9 cellular contexts compared by ENCODE assay signal in genomic region chr4:3009422-3009821, GRCh38. TPM values are rescaled to one million over a fixed set of nuclear protein-coding genes. Genes with fewer than 3 reads are reported as not detected.
A peak's percentile ranks its signal among the peaks of the same experiment; 100 is the strongest.
DNase-seq lines count a peak whose midpoint lies in the region; ATAC-seq and TF ChIP-seq lines count a peak whose summit lies in the region.
"Had no signal": no experiment of that assay in that cellular context is flagged by ENCODE, and none has a peak within 500 bp of the region (broad histone marks: within the 10 kb centered on the region; RNA-seq: fewer than 3 reads in every experiment).

No MANE protein-coding gene starts in this region.

- peaks cover 4% of the 10 kb centered on the region for H3K27me3 Mint-ChIP-seq in CD4-positive, alpha-beta T cell
- H3K27me3 Mint-ChIP-seq in WTC11 (ENCODE audit: low read depth) (no peaks in the 10 kb centered on the region), immature natural killer cell (ENCODE audit: low read depth in 3 of 3) (peaks cover 0 to 8% (median 2%) of the 10 kb centered on the region in 3 donors)

- no peaks in the 10 kb centered on the region for H3K9me3 ChIP-seq in CD4-positive, alpha-beta T cell (ENCODE audit: control insufficient read depth, low read length)
- H3K9me3 ChIP-seq in colonic mucosa = no peaks in the 10 kb centered on the region

- no peaks in the 10 kb centered on the region for H3K4me1 ChIP-seq in colonic mucosa

- intact Hi-C loops in CD4-positive, alpha-beta T cell (cut with DNase I, micrococcal nuclease) = no loop called here
- intact Hi-C loops in colonic mucosa (cut with DNase I) = no loop called here

- no peak overlapping the region for H3K4me3 Mint-ChIP-seq in CD4-positive, alpha-beta T cell
- H3K4me3 Mint-ChIP-seq in WTC11 (no peak overlapping the region), immature natural killer cell (no peak overlapping the region)

- peak; percentile 44 for ATAC-seq in CD4-positive, alpha-beta T cell (ENCODE audit: poor library complexity)
- peak; percentile 91 for ATAC-seq in WTC11

- TF ChIP-seq CTCF in CD4-positive, alpha-beta T cell (IDR thresholded peaks at IDR 0.05) = no peak
- no peak for TF ChIP-seq CTCF in WTC11 (IDR thresholded peaks at IDR 0.05)
- TF ChIP-seq CTCF in colonic mucosa (IDR thresholded peaks at IDR 0.05) = no peak

- H3K9ac ChIP-seq in colonic mucosa (ENCODE audit: low read depth in 2 of 2, low read length in 2 of 2) = no peak overlapping the region

- no peaks in the 10 kb centered on the region for H3K36me3 Mint-ChIP-seq in CD4-positive, alpha-beta T cell (ENCODE audit: low read depth)
- H3K36me3 Mint-ChIP-seq in WTC11 (no peaks in the 10 kb centered on the region), immature natural killer cell (peaks cover 0 to 3% (median 0%) of the 10 kb centered on the region in 3 donors)

- H3K27ac Mint-ChIP-seq in CD4-positive, alpha-beta T cell = no peak overlapping the region
- no peak overlapping the region for H3K27ac Mint-ChIP-seq in WTC11
- H3K27ac Mint-ChIP-seq in immature natural killer cell = no peak overlapping the region

- no peak for DNase-seq in CD4-positive, alpha-beta T cell
- DNase-seq in HCEC 1CT (peak; percentile 4), WTC11 (ENCODE audit: low spot score) (peak; percentile 28), iris pigment epithelial cell (ENCODE audit: low read depth) (peak; percentile 19), activated gamma-delta T cell treated with Interleukin-2 at 50 U/mL for 16 hours (no peak), immature natural killer cell (no peak), colonic mucosa (no peak), germinal center (ENCODE audit: low spot score) (no peak)
- DNase-seq: activated T-cell treated with anti-CD3 and anti-CD28 coated beads for 4 hours had no signal

- POLR2A ChIA-PET in CD4-positive, alpha-beta T cell (lab: Charles Lee) = no interaction called here
- POLR2A ChIA-PET in WTC11 (lab: Charles Lee) = interaction anchor here (0.6 to 1.0 kb wide), 3 partner anchors 10 to 315 kb away, joined by 3 to 6 read pairs (median 5); no protein-coding TSS in a partner anchor

- H3K4me3 ChIP-seq in colonic mucosa = no peak overlapping the region

- no peaks in the 10 kb centered on the region for H3K27me3 ChIP-seq in CD4-positive, alpha-beta T cell (ENCODE audit: control insufficient read depth, insufficient read depth, low read length)
- H3K27me3 ChIP-seq in colonic mucosa = no peaks in the 10 kb centered on the region

- CTCF ChIA-PET in CD4-positive, alpha-beta T cell (lab: Charles Lee) = interaction anchor here (0.6 to 0.8 kb wide), 2 partner anchors 46 to 286 kb away, joined by 3 read pairs; partner anchors contain the start of gene GRK4
- CTCF ChIA-PET in WTC11 (lab: Charles Lee) = interaction anchor here (0.6 to 1.7 kb wide), 22 partner anchors 9 to 380 kb away, joined by 3 to 12 read pairs (median 4); partner anchors contain the start of genes GRK4 and NOP14

- H3K27ac ChIP-seq in CD4-positive, alpha-beta T cell (ENCODE audit: low read depth, low read length) = no peak overlapping the region
- no peak overlapping the region for H3K27ac ChIP-seq in colonic mucosa

- H3K36me3 ChIP-seq in colonic mucosa = no peaks in the 10 kb centered on the region

- H3K9me3 Mint-ChIP-seq in CD4-positive, alpha-beta T cell = no peaks in the 10 kb centered on the region
- H3K9me3 Mint-ChIP-seq in WTC11 = no peaks in the 10 kb centered on the region
- H3K9me3 Mint-ChIP-seq in immature natural killer cell = no peaks in the 10 kb centered on the region

- H3K4me1 Mint-ChIP-seq in CD4-positive, alpha-beta T cell (ENCODE audit: low read depth) = no peaks in the 10 kb centered on the region
- H3K4me1 Mint-ChIP-seq in WTC11 = no peaks in the 10 kb centered on the region
- no peaks in the 10 kb centered on the region for H3K4me1 Mint-ChIP-seq in immature natural killer cell

TF ChIP-seq in WTC11, 78 proteins besides CTCF, POLR2A, EP300 and RAD21 (continues in another document):
- no peak for TF ChIP-seq MLX (CRISPR knock-in tag; IDR thresholded peaks at IDR 0.05)
- TF ChIP-seq TEAD4 (CRISPR knock-in tag; IDR thresholded peaks at IDR 0.05) = no peak
- TF ChIP-seq STAT6 (CRISPR knock-in tag; conservative IDR thresholded peaks at IDR 0.05; ENCODE audit: low read depth) = no peak
- no peak for TF ChIP-seq FOXJ3 (CRISPR knock-in tag; IDR thresholded peaks at IDR 0.05; ENCODE audit: borderline replicate concordance)
- TF ChIP-seq ESRRA (CRISPR knock-in tag; IDR thresholded peaks at IDR 0.05; ENCODE audit: borderline replicate concordance) = no peak
- no peak for TF ChIP-seq CDX4 (CRISPR knock-in tag; IDR thresholded peaks at IDR 0.05; ENCODE audit: borderline replicate concordance)
- TF ChIP-seq NR3C1 (CRISPR knock-in tag; conservative IDR thresholded peaks at IDR 0.05; ENCODE audit: low read depth) = no peak
- no peak for TF ChIP-seq E2F4 (CRISPR knock-in tag; IDR thresholded peaks at IDR 0.05; ENCODE audit: borderline replicate concordance, low read depth)
- TF ChIP-seq NR1H2 (CRISPR knock-in tag; IDR thresholded peaks at IDR 0.05) = no peak
- TF ChIP-seq ATF1 (CRISPR knock-in tag; IDR thresholded peaks at IDR 0.05) = no peak
- TF ChIP-seq NR2C2 (CRISPR knock-in tag; IDR thresholded peaks at IDR 0.05) = no peak
- no peak for TF ChIP-seq ZMAT4 (CRISPR knock-in tag; IDR thresholded peaks at IDR 0.05)
- TF ChIP-seq PRRX2 (CRISPR knock-in tag; IDR thresholded peaks at IDR 0.05) = no peak
- no peak for TF ChIP-seq USF1 (CRISPR knock-in tag; IDR thresholded peaks at IDR 0.05)
- no peak for TF ChIP-seq E2F5 (CRISPR knock-in tag; IDR thresholded peaks at IDR 0.05)

RNA-seq across cellular contexts. Expression of gene GRK4, which starts 46.1 kb away (rescaled TPM):
- 1 to 10 TPM; 1.2 to 1.8 TPM for total RNA-seq in CD4-positive, alpha-beta T cell
- total RNA-seq in WTC11 (2021) = 1.4 to 3.5 TPM (median 1.6 TPM) in 3 replicates
- 1 to 10 TPM; 2.7 to 4.4 (median 4.0) TPM for polyA plus RNA-seq in immature natural killer cell
- total RNA-seq in colonic mucosa = 1 to 10 TPM in 1 of 2 donors, under 1 TPM in 1; 0.77 to 1.7 TPM

RNA-seq across cellular contexts. Expression of gene NOP14, which starts 46.2 kb away (rescaled TPM):
- 10 to 100 TPM; 21.8 TPM for total RNA-seq in CD4-positive, alpha-beta T cell
- 33.9 to 39.1 TPM (median 35.7 TPM) in 3 replicates for total RNA-seq in WTC11 (2021)
- polyA plus RNA-seq in immature natural killer cell = 10 to 100 TPM in 1 of 3 donors, 1 to 10 TPM in 2; 1.3 to 19.2 (median 5.0) TPM
- 10 to 100 TPM; 16.5 to 40.4 TPM for total RNA-seq in colonic mucosa

Comparison
In these comparisons a context has a peak if more than half of its experiments do, and no peak if none do; other contexts are left out.
1. DNase-seq: peak in HCEC 1CT (single experiment), WTC11 (single experiment) and iris pigment epithelial cell (single experiment); none in CD4-positive, alpha-beta T cell (0 of 10), activated gamma-delta T cell treated with Interleukin-2 at 50 U/mL for 16 hours (single experiment), immature natural killer cell (0 of 3), colonic mucosa (single experiment) and germinal center (single experiment).